Comparison of ENCODE assay signal across 8 cellular contexts in the genomic region with DNA sequence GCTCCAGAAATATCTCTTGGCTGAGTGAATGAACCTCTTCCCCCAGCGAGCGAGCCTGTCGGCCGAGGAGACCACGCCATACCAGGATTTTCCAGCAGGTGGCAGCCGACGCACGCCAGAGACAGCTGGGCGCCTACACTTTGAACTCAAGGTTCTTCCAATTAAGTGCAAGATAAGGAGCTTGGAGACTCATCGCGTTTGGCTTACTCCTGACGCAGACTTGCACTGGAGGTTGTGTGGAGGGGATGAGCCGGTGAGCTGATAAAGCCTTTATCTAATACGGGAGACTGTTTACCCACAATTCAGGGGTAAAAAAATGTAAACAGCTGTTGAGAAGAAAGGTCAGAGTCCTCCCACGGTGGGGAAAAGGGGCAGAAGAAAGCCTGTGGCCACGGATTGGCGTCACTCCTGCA. TPM values are rescaled to one million over a fixed set of nuclear protein-coding genes. Genes with fewer than 3 reads are reported as not detected.
DNase-seq lines count a peak whose midpoint lies in the region; ATAC-seq, FAIRE-seq and TF ChIP-seq lines count a peak whose summit lies in the region.

No MANE protein-coding gene starts in this region.

- no peak overlapping the region for H3K4me3 ChIP-seq in A549

- peak; percentile 70 to 81 for DNase-seq in A549 (ENCODE audit: low read depth in 1 of 2, low spot score in 1 of 2)
- peak; percentile 65 for DNase-seq in NCI-H2227 treated with DMSO at 0.1 percent for 48 hours (lab: John Stamatoyannopoulos, UW)
- DNase-seq in activated CD4-positive, CD25-positive, alpha-beta regulatory T cell treated with anti-CD3 and anti-CD28 coated beads, Interleukin-2, amount 50 U/mL, for 72 hours: peak; percentile 78
- peak; percentile 41 for DNase-seq in central memory CD4-positive, alpha-beta T cell
- peak; percentile 81 for DNase-seq in kidney glomerular epithelial cell (lab: John Stamatoyannopoulos, UW)
- peak; percentile 68 for DNase-seq in stimulated activated CD4-positive, alpha-beta T cell treated with anti-CD3 and anti-CD28 coated beads, Interleukin-1b, Interleukin-23, amount 100 ng/mL, for 48 hours

- H3K4me2 ChIP-seq in A549: peak overlapping the region; percentile 53; the same call in 2 of the 3 replicates

- POLR2A ChIA-PET in A549 (lab: Yijun Ruan, JAX): no interaction called here

- ATAC-seq in A549: peak; percentile 84 to 95
- ATAC-seq in GM18861 (IDR thresholded peaks at IDR 0.05; ENCODE audit: unreplicated experiment): peak; percentile 69
- peak; percentile 72 for ATAC-seq in HG03103 (IDR thresholded peaks at IDR 0.05; ENCODE audit: low read depth, unreplicated experiment)

- 7% methylated on average over 17 of the region's 17 CpGs for WGBS in A549 (ENCODE audit: missing lambda C conversion rate)

- H3K4me1 ChIP-seq in A549: no peaks in the 10 kb centered on the region

- CTCF ChIA-PET in A549 (lab: Yijun Ruan, JAX): interaction anchor here (0.6 to 6.6 kb wide), 83 partner anchors 8 to 1259 kb away, joined by 3 to 105 read pairs (median 4); no protein-coding TSS in a partner anchor

- H3K27ac ChIP-seq in A549: no peak overlapping the region

- TF ChIP-seq RAD21 in A549 (conservative IDR thresholded peaks at IDR 0.05 in 1 of 2, IDR thresholded peaks at IDR 0.05 in 1 of 2): peak; percentile 97

- H3K9me3 ChIP-seq in A549: peaks cover 12% of the 10 kb centered on the region; the same call in 1 of the 3 replicates

- TF ChIP-seq POLR2A in A549 (IDR thresholded peaks at IDR 0.05; ENCODE audit: low read length): no peak

- peak; percentile 92 for TF ChIP-seq CTCF in A549 (IDR thresholded peaks at IDR 0.05)

- no peak for TF ChIP-seq EP300 in A549 (IDR thresholded peaks at IDR 0.05)

- peak; percentile 95 for FAIRE-seq in A549 (lab: Jason Lieb, UNC)

TF ChIP-seq in A549, 52 proteins besides CTCF, POLR2A, EP300 and RAD21:
- TF ChIP-seq RARB (CRISPR knock-in tag; IDR thresholded peaks at IDR 0.05): no peak
- TF ChIP-seq ZSCAN20 (CRISPR knock-in tag; IDR thresholded peaks at IDR 0.05): no peak
- TF ChIP-seq SMC3 (IDR thresholded peaks at IDR 0.05): peak; percentile 92

RNA-seq across cellular contexts. Expression of gene EMX2, which starts 45.9 kb away (rescaled TPM):
- polyA plus RNA-seq in A549 (2011; rRNA removed) (not detected in 2 replicates), A549 (2017; fragmentation: RNase III; extraction: RNeasy Plus Mini Kit Qiagen cat#74134 plus additional on column Dnase treatment) (not detected in 3 replicates)
- polyA plus RNA-seq in A549 (2012; cell fraction: cytosol; rRNA removed): not detected in 2 replicates
- not detected in 2 replicates for polyA plus RNA-seq in A549 (2012; cell fraction: nucleus; rRNA removed)
- not detected in 2 replicates for polyA minus RNA-seq in A549 (2011; rRNA and poly(A)+ RNA removed)
